17 cellular contexts compared by ENCODE assay signal in the genomic region with DNA sequence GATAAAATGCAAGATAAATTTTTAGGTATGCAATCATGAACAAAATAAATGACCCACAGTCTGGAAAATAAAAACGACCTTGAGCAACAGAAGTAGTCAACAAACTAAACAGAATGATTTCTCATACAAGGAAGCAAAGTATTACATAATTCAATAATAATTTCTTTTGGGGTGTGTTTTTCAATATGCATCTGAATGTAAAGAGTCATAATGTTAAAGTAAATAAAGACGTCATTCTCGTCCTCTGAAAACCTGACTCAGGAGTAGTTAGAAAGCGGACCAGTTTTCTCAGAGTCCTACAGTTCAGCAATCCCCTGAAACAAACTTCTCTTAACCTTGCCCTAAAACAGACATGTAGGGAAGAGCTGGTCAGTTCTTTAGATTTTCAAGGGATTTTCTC. TPM values are rescaled to one million over a fixed set of nuclear protein-coding genes. Genes with fewer than 3 reads are reported as not detected.
DNase-seq lines count a peak whose midpoint lies in the region; ATAC-seq and TF ChIP-seq lines count a peak whose summit lies in the region.
"Had no signal": no experiment of that assay in that cellular context is flagged by ENCODE, and none has a peak within 500 bp of the region (broad histone marks: within the 10 kb centered on the region; RNA-seq: fewer than 3 reads in every experiment).

No MANE protein-coding gene starts in this region.

- in situ Hi-C loops in astrocyte of the spinal cord (cut with HindIII; ENCODE audit: low sequenced_read_pairs), result no loop called here

- TF ChIP-seq CTCF in HEK293 (tag by site-specific recombination; IDR thresholded peaks at IDR 0.05) (no peak), astrocyte of the spinal cord (IDR thresholded peaks at IDR 0.05; ENCODE audit: low read depth, low read length) (no peak), fibroblast of villous mesenchyme (IDR thresholded peaks at IDR 0.05; ENCODE audit: insufficient read depth, low read depth, low read length) (no peak), smooth muscle cell (IDR thresholded peaks at IDR 0.05; ENCODE audit: borderline replicate concordance, insufficient read depth, poor library complexity, severe bottlenecking) (no peak)

- POLR2A ChIA-PET in HEK293 (lab: Yijun Ruan, JAX), result no interaction called here

- H3K9ac ChIP-seq in smooth muscle cell (ENCODE audit: low read depth), result no peak overlapping the region

- H3K4me2 ChIP-seq in smooth muscle cell, result peak overlapping the region; percentile 77

- H3K27ac ChIP-seq in HEK293 (ENCODE audit: extremely low read depth, low read depth, low read length) (no peak overlapping the region), smooth muscle cell (ENCODE audit: low read depth) (peak overlapping the region; percentile 75)

- 75% methylated on average over 4 of the region's 4 CpGs for WGBS in smooth muscle cell (ENCODE audit: low lambda C conversion rate)

- DNase-seq in astrocyte of the spinal cord (ENCODE audit: low read depth, low spot score) (peak; percentile 21), fibroblast of villous mesenchyme (ENCODE audit: low read depth) (peak; percentile 60), smooth muscle cell (lab: John Stamatoyannopoulos, UW; ENCODE audit: unreplicated experiment) (no peak), hypothalamus (lab: John Stamatoyannopoulos, UW) (no peak), NCI-H2227 (lab: John Stamatoyannopoulos, UW; ENCODE audit: unreplicated experiment) (no peak), iPS-NIHi7 (ENCODE audit: extremely low spot score) (no peak)
- DNase-seq: activated CD4-positive, alpha-beta T cell treated with anti-CD3 and anti-CD28 coated beads for 1 hour; CD8-positive, alpha-beta memory T cell; foreskin melanocyte; GOT3; left ventricle myocardium superior; NCI-H1417 treated with DMSO at 0.1 percent for 48 hours; NCI-H748 treated with DMSO at 0.1 percent for 48 hours; stimulated activated CD4-positive, alpha-beta T cell treated with anti-CD3 and anti-CD28 coated beads, Interleukin-1b, Interleukin-23, amount 100 ng/mL, for 48 hours had no signal

- CTCF ChIA-PET in HEK293 (lab: Yijun Ruan, JAX), result interaction anchor here (0.7 to 1.8 kb wide), 3 partner anchors 8 to 110 kb away, joined by 3 to 8 read pairs (median 3); no protein-coding TSS in a partner anchor

- peaks cover 84% of the 10 kb centered on the region for H3K79me2 ChIP-seq in smooth muscle cell (ENCODE audit: low read depth)

- peaks cover 43% of the 10 kb centered on the region for H4K20me1 ChIP-seq in smooth muscle cell (ENCODE audit: low read depth)

- H3K36me3 ChIP-seq in HEK293 (ENCODE audit: control insufficient read depth in 2 of 2, insufficient read depth in 1 of 2, low read length in 2 of 2), result no peaks in the 10 kb centered on the region
- H3K36me3 ChIP-seq in smooth muscle cell (ENCODE audit: low read depth), result no peaks in the 10 kb centered on the region

- H3K4me1 ChIP-seq in HEK293 (ENCODE audit: control insufficient read depth, insufficient read depth, low read length) (peaks cover 13% of the 10 kb centered on the region), smooth muscle cell (ENCODE audit: low read depth) (peaks cover 17% of the 10 kb centered on the region)

- H3K9me3 ChIP-seq in HEK293 (ENCODE audit: control insufficient read depth, insufficient read depth, low read depth, low read length), result no peaks in the 10 kb centered on the region
- H3K9me3 ChIP-seq in smooth muscle cell (replicated peaks; ENCODE audit: low read depth), result no peaks in the 10 kb centered on the region

- H3K4me3 ChIP-seq in HEK293 (ENCODE audit: low read depth, low read length), result no peak overlapping the region; the same call in 1 of the 2 replicates
- no peak overlapping the region for H3K4me3 ChIP-seq in astrocyte of the spinal cord (ENCODE audit: low read depth, low read length)
- no peak overlapping the region for H3K4me3 ChIP-seq in fibroblast of villous mesenchyme (ENCODE audit: low read depth, low read length)
- H3K4me3 ChIP-seq in smooth muscle cell, result no peak overlapping the region

- ATAC-seq in HG03457 (IDR thresholded peaks at IDR 0.05; ENCODE audit: unreplicated experiment), result no peak
- ATAC-seq: left ventricle myocardium superior; stimulated activated effector memory CD8-positive, alpha-beta T cell treated with anti-CD3 and anti-CD28 coated beads, Interleukin-12 subunit alpha, Interleukin-12 subunit beta, amount 100 ng/mL, for 72 hours had no signal

- no peaks in the 10 kb centered on the region for H3K27me3 ChIP-seq in smooth muscle cell (ENCODE audit: low read depth)

- no peak overlapping the region for H2AFZ ChIP-seq in smooth muscle cell (ENCODE audit: low read depth)

- peaks cover 9% of the 10 kb centered on the region for H3F3A ChIP-seq in smooth muscle cell (ENCODE audit: low read depth)

TF ChIP-seq in HEK293, 187 proteins besides CTCF, POLR2A, EP300 and RAD21:
- TF ChIP-seq ZXDB (tag by site-specific recombination; IDR thresholded peaks at IDR 0.05) (no peak), ZNF350 (tag by site-specific recombination; IDR thresholded peaks at IDR 0.05) (no peak), OSR2 (tag by site-specific recombination; IDR thresholded peaks at IDR 0.05) (no peak), ZNF202 (tag by site-specific recombination; IDR thresholded peaks at IDR 0.05; ENCODE audit: borderline replicate concordance) (no peak), HOXA7 (CRISPR knock-in tag; IDR thresholded peaks at IDR 0.05; ENCODE audit: borderline replicate concordance) (no peak), ZIC2 (tag by site-specific recombination; IDR thresholded peaks at IDR 0.05) (no peak), GLIS2 (tag by site-specific recombination; IDR thresholded peaks at IDR 0.05) (no peak), ZNF830 (tag by site-specific recombination; IDR thresholded peaks at IDR 0.05; ENCODE audit: low read depth) (no peak), SP2 (tag by site-specific recombination; IDR thresholded peaks at IDR 0.05) (no peak), ZNF341 (tag by site-specific recombination; IDR thresholded peaks at IDR 0.05; ENCODE audit: low read depth) (no peak), ZNF37A (tag by site-specific recombination; IDR thresholded peaks at IDR 0.05) (no peak), ZNF629 (tag by site-specific recombination; IDR thresholded peaks at IDR 0.05) (peak; percentile 47; the same call in 1 of the 2 replicates), ZNF529 (tag by site-specific recombination; IDR thresholded peaks at IDR 0.05; ENCODE audit: insufficient replicate concordance) (no peak), KLF10 (tag by site-specific recombination; IDR thresholded peaks at IDR 0.05) (0 out of 2 replicates have a peak, but pooled peaks have one; percentile 17), ZNF423 (tag by site-specific recombination; IDR thresholded peaks at IDR 0.05) (no peak), KLF8 (tag by site-specific recombination; IDR thresholded peaks at IDR 0.05) (0 out of 2 replicates have a peak, but pooled peaks have one; percentile 10)
- TF ChIP-seq, protein P1, sequence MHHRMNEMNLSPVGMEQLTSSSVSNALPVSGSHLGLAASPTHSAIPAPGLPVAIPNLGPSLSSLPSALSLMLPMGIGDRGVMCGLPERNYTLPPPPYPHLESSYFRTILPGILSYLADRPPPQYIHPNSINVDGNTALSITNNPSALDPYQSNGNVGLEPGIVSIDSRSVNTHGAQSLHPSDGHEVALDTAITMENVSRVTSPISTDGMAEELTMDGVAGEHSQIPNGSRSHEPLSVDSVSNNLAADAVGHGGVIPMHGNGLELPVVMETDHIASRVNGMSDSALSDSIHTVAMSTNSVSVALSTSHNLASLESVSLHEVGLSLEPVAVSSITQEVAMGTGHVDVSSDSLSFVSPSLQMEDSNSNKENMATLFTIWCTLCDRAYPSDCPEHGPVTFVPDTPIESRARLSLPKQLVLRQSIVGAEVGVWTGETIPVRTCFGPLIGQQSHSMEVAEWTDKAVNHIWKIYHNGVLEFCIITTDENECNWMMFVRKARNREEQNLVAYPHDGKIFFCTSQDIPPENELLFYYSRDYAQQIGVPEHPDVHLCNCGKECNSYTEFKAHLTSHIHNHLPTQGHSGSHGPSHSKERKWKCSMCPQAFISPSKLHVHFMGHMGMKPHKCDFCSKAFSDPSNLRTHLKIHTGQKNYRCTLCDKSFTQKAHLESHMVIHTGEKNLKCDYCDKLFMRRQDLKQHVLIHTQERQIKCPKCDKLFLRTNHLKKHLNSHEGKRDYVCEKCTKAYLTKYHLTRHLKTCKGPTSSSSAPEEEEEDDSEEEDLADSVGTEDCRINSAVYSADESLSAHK (tag by site-specific recombination; IDR thresholded peaks at IDR 0.05), result no peak
- TF ChIP-seq, protein P2, sequence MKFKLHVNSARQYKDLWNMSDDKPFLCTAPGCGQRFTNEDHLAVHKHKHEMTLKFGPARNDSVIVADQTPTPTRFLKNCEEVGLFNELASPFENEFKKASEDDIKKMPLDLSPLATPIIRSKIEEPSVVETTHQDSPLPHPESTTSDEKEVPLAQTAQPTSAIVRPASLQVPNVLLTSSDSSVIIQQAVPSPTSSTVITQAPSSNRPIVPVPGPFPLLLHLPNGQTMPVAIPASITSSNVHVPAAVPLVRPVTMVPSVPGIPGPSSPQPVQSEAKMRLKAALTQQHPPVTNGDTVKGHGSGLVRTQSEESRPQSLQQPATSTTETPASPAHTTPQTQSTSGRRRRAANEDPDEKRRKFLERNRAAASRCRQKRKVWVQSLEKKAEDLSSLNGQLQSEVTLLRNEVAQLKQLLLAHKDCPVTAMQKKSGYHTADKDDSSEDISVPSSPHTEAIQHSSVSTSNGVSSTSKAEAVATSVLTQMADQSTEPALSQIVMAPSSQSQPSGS (tag by site-specific recombination; IDR thresholded peaks at IDR 0.05; ENCODE audit: low read depth), result peak; percentile 87

RNA-seq across cellular contexts. Expression of a gene that starts 18.6 kb away (rescaled TPM):
- 112 and 113 TPM in 2 replicates for total RNA-seq in fibroblast of villous mesenchyme
- total RNA-seq in smooth muscle cell, result 34.9 and 43.3 TPM in 2 replicates
- polyA plus RNA-seq in smooth muscle cell, result 14.8 and 16.5 TPM in 2 replicates

Comparison
In these comparisons a context has a peak if more than half of its experiments do, and no peak if none do; other contexts are left out.
1. DNase-seq: peak in astrocyte of the spinal cord (single experiment) and fibroblast of villous mesenchyme (single experiment); none in smooth muscle cell (single experiment), hypothalamus (0 of 51), NCI-H2227 (single experiment) and iPS-NIHi7 (single experiment).